In the genomic region with DNA sequence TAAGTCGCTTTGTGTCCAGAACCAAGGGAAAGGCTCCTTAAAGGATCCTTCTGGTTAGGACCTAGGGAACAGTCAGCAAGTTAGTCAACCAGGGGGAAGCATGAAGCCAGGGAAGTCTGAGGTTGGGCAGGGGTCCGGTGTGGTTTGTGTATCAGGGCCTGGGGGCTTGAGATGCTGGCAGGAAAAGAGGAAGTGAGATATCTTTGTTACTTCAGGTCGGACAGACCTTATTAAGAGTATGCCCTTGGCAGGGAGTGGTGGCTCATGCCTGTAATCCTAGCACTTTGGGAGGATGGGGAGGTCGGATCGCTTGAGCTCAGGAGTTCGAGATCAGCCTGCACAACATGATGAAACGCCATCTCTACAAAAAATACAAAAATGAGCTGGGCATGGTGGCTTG, we compare ENCODE assay signal across 2 cellular contexts.
TF ChIP-seq lines count a peak whose summit lies in the region.

No MANE protein-coding gene starts in this region.

TF ChIP-seq in IMR-90, 13 proteins besides CTCF, POLR2A, EP300 and RAD21 (continued from another document):
- TF ChIP-seq MXI1 (IDR thresholded peaks at IDR 0.05; ENCODE audit: borderline replicate concordance, low read depth, low read length) (no peak), BHLHE40 (IDR thresholded peaks at IDR 0.05; ENCODE audit: low read depth, low read length) (no peak), MAFK (IDR thresholded peaks at IDR 0.05; ENCODE audit: low read depth, low read length) (no peak), SMC3 (IDR thresholded peaks at IDR 0.05; ENCODE audit: low read depth, low read length) (no peak), CEBPB (IDR thresholded peaks at IDR 0.05; ENCODE audit: low read depth, low read length) (no peak), MAZ (IDR thresholded peaks at IDR 0.05; ENCODE audit: borderline replicate concordance, low read depth, low read length) (no peak), CHD1 (IDR thresholded peaks at IDR 0.05; ENCODE audit: low read depth, low read length) (no peak)
- TF ChIP-seq, protein P1, sequence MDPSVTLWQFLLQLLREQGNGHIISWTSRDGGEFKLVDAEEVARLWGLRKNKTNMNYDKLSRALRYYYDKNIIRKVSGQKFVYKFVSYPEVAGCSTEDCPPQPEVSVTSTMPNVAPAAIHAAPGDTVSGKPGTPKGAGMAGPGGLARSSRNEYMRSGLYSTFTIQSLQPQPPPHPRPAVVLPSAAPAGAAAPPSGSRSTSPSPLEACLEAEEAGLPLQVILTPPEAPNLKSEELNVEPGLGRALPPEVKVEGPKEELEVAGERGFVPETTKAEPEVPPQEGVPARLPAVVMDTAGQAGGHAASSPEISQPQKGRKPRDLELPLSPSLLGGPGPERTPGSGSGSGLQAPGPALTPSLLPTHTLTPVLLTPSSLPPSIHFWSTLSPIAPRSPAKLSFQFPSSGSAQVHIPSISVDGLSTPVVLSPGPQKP (IDR thresholded peaks at IDR 0.05; ENCODE audit: borderline replicate concordance, low read depth, low read length): no peak
- TF ChIP-seq, protein P2, sequence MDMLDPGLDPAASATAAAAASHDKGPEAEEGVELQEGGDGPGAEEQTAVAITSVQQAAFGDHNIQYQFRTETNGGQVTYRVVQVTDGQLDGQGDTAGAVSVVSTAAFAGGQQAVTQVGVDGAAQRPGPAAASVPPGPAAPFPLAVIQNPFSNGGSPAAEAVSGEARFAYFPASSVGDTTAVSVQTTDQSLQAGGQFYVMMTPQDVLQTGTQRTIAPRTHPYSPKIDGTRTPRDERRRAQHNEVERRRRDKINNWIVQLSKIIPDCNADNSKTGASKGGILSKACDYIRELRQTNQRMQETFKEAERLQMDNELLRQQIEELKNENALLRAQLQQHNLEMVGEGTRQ (IDR thresholded peaks at IDR 0.05; ENCODE audit: low read depth, low read length): no peak

TF ChIP-seq in K562, 482 proteins besides CTCF, POLR2A, EP300 and RAD21 (continued from another document):
- peak; percentile 76 for TF ChIP-seq SPI1 (IDR thresholded peaks at IDR 0.05; ENCODE audit: borderline replicate concordance, low read depth, low read length)
